ENCODE assay signal across 8 cellular contexts in genomic region chr6:22024973-22025467, GRCh38.
A peak's percentile ranks its signal among the peaks of the same experiment; 100 is the strongest.
DNase-seq lines count a peak whose midpoint lies in the region; ATAC-seq and TF ChIP-seq lines count a peak whose summit lies in the region.

No MANE protein-coding gene starts in this region.

- peaks cover 78 to 94% (median 83%) of the 10 kb centered on the region in 10 experiments for H3K4me1 ChIP-seq in BLaER1 treated with 17β-estradiol and CSF1 and Interleukin-3, amounts not matched to agents 10 nM and 100 nM
- H3K4me1 ChIP-seq in esophagus muscularis mucosa = peaks cover 10 to 42% (median 36%) of the 10 kb centered on the region in 4 donors

- peak; percentile 28 for ATAC-seq in GM21367 (IDR thresholded peaks at IDR 0.05; ENCODE audit: unreplicated experiment)
- ATAC-seq in HG03571 (IDR thresholded peaks at IDR 0.05; ENCODE audit: unreplicated experiment) = peak; percentile 34

- no peaks in the 10 kb centered on the region for H4K20me1 ChIP-seq in BLaER1 treated with 17β-estradiol and CSF1 and Interleukin-3, amounts not matched to agents 10 nM and 100 nM

- intact Hi-C loops in esophagus muscularis mucosa (cut with DNase I) = no loop called here

- H3K9ac ChIP-seq in BLaER1 treated with 17β-estradiol and CSF1 and Interleukin-3, amounts not matched to agents 10 nM and 100 nM = peak overlapping the region; percentile 71 to 93 (median 83)

- no peak for TF ChIP-seq CTCF in esophagus muscularis mucosa (IDR thresholded peaks at IDR 0.05)

- DNase-seq in esophagus muscularis mucosa (ENCODE audit: extremely low spot score) = no peak
- no peak for DNase-seq in SKM-1 (lab: John Stamatoyannopoulos, UW; ENCODE audit: unreplicated experiment)
- DNase-seq in activated CD4-positive, CD25-positive, alpha-beta regulatory T cell (lab: John Stamatoyannopoulos, UW) = no peak
- no peak for DNase-seq in NCI-H748 treated with DMSO at 0.1 percent for 48 hours (lab: John Stamatoyannopoulos, UW)
- DNase-seq in NCI-H1048 (lab: John Stamatoyannopoulos, UW) = no peak

- H3K27ac ChIP-seq in BLaER1 treated with 17β-estradiol and CSF1 and Interleukin-3, amounts not matched to agents 10 nM and 100 nM = peak overlapping the region; percentile 64 to 98 (median 94)
- peak overlapping the region in 3 of 4 donors; percentile 8 to 46 (median 40) for H3K27ac ChIP-seq in esophagus muscularis mucosa (replicated peaks in 1 of 4)

- no peaks in the 10 kb centered on the region for H3K27me3 ChIP-seq in BLaER1 treated with 17β-estradiol and CSF1 and Interleukin-3, amounts not matched to agents 10 nM and 100 nM
- no peaks in the 10 kb centered on the region for H3K27me3 ChIP-seq in esophagus muscularis mucosa

- peaks cover 0 to 30% (median 20%) of the 10 kb centered on the region in 11 experiments; a peak in 17 of 22 replicates for H3K36me3 ChIP-seq in BLaER1 treated with 17β-estradiol and CSF1 and Interleukin-3, amounts not matched to agents 10 nM and 100 nM
- H3K36me3 ChIP-seq in esophagus muscularis mucosa = peaks cover 0 to 14% (median 3%) of the 10 kb centered on the region in 4 donors

- peak overlapping the region; percentile 34 to 71 (median 57); a peak in 19 of 20 replicates for H3K4me3 ChIP-seq in BLaER1 treated with 17β-estradiol and CSF1 and Interleukin-3, amounts not matched to agents 10 nM and 100 nM
- H3K4me3 ChIP-seq in esophagus muscularis mucosa = no peak overlapping the region

- no peak for TF ChIP-seq POLR2A in esophagus muscularis mucosa (IDR thresholded peaks at IDR 0.05; ENCODE audit: low read depth)

- WGBS in esophagus muscularis mucosa = 81% methylated on average over 4 of the region's 4 CpGs

- peak overlapping the region; percentile 85 to 99 (median 92) for H3K4me2 ChIP-seq in BLaER1 treated with 17β-estradiol and CSF1 and Interleukin-3, amounts not matched to agents 10 nM and 100 nM

- no peak for TF ChIP-seq EP300 in esophagus muscularis mucosa (IDR thresholded peaks at IDR 0.05)

- H3K9me3 ChIP-seq in BLaER1 treated with 17β-estradiol and CSF1 and Interleukin-3, amounts not matched to agents 10 nM and 100 nM (replicated peaks in 1 of 11) = peaks cover 9 to 16% (median 14%) of the 10 kb centered on the region in 11 experiments
- peaks cover 0 to 11% (median 4%) of the 10 kb centered on the region in 4 donors for H3K9me3 ChIP-seq in esophagus muscularis mucosa

Comparison
In these comparisons a context has a peak if more than half of its experiments do, and no peak if none do; other contexts are left out.
1. H3K4me3 ChIP-seq: peak in BLaER1 treated with 17β-estradiol and CSF1 and Interleukin-3, amounts not matched to agents 10 nM and 100 nM (10 of 10); none in esophagus muscularis mucosa (0 of 4).